Comparison of ENCODE assay signal across 8 cellular contexts in genomic region chr2:97664636-97664970, GRCh38. TPM values are rescaled to one million over a fixed set of nuclear protein-coding genes. Genes with fewer than 3 reads are reported as not detected.
DNase-seq lines count a peak whose midpoint lies in the region; ATAC-seq and TF ChIP-seq lines count a peak whose summit lies in the region.

No MANE protein-coding gene starts in this region.

- H3K4me3 ChIP-seq in CD8-positive, alpha-beta T cell (ENCODE audit: low read depth, low read length), result peak overlapping the region; percentile 86
- H3K4me3 ChIP-seq in KMS-11 (IDR thresholded peaks at IDR 0.05; ENCODE audit: insufficient read depth, low read depth, low read length), result peak overlapping the region; percentile 58
- H3K4me3 ChIP-seq in astrocyte of the cerebellum (ENCODE audit: low read depth, low read length), result peak overlapping the region; percentile 70
- peak overlapping the region; percentile 80 to 100 for H3K4me3 ChIP-seq in vagina

- ATAC-seq in CD8-positive, alpha-beta T cell, result no peak
- ATAC-seq in HG03097 (IDR thresholded peaks at IDR 0.05; ENCODE audit: low FRiP score, unreplicated experiment), result no peak
- no peak for ATAC-seq in HG03139 (IDR thresholded peaks at IDR 0.05; ENCODE audit: unreplicated experiment)

- H3K4me2 ChIP-seq in KMS-11, result peak overlapping the region; percentile 67

- intact Hi-C loops in CD8-positive, alpha-beta T cell (cut with DNase I, micrococcal nuclease), result loop anchor here (1.0 to 5.0 kb wide), 6 partner anchors 19 to 1673 kb away; partner anchors contain the start of genes EIF5B (in 1 of the 2), TXNDC9 (in 1 of the 2) and ZAP70 (in 1 of the 2)
- intact Hi-C loops in vagina (cut with DNase I), result no loop called here

- CTCF ChIA-PET in CD8-positive, alpha-beta T cell (lab: Charles Lee), result interaction anchor here (1.5 to 2.3 kb wide), 6 partner anchors 12 to 74 kb away, joined by 3 to 13 read pairs (median 6); partner anchors contain the start of gene COX5B

- no peak for TF ChIP-seq POLR2A in vagina (IDR thresholded peaks at IDR 0.05)

- H3K9me3 ChIP-seq in CD8-positive, alpha-beta T cell (ENCODE audit: low read length), result no peaks in the 10 kb centered on the region
- no peaks in the 10 kb centered on the region for H3K9me3 ChIP-seq in vagina

- H4K20me1 ChIP-seq in KMS-11 (ENCODE audit: insufficient read depth), result no peaks in the 10 kb centered on the region

- peaks cover 16% of the 10 kb centered on the region for H3K36me3 Mint-ChIP-seq in CD8-positive, alpha-beta T cell

- POLR2A ChIA-PET in CD8-positive, alpha-beta T cell (lab: Charles Lee), result interaction anchor here (0.5 to 7.5 kb wide), 6 partner anchors 16 to 1408 kb away, joined by 3 to 153 read pairs (median 5); partner anchors contain the start of genes COX5B and ZAP70

- H3K27ac Mint-ChIP-seq in CD8-positive, alpha-beta T cell, result peak overlapping the region; percentile 97

- H3K36me3 ChIP-seq in CD8-positive, alpha-beta T cell (ENCODE audit: insufficient read depth, low read length), result no peaks in the 10 kb centered on the region
- H3K36me3 ChIP-seq in KMS-11 (ENCODE audit: insufficient read depth) (no peaks in the 10 kb centered on the region), vagina (no peaks in the 10 kb centered on the region)

- TF ChIP-seq CTCF in CD8-positive, alpha-beta T cell (IDR thresholded peaks at IDR 0.05), result peak; percentile 37
- 0 out of 2 replicates have a peak, but pooled peaks have one; percentile 22 for TF ChIP-seq CTCF in KMS-11 (conservative IDR thresholded peaks at IDR 0.05; ENCODE audit: low read depth, low read length)
- TF ChIP-seq CTCF in astrocyte of the cerebellum (IDR thresholded peaks at IDR 0.05; ENCODE audit: low read depth, low read length, missing control alignments), result no peak
- no peak for TF ChIP-seq CTCF in vagina (IDR thresholded peaks at IDR 0.05)

- H3K27me3 Mint-ChIP-seq in CD8-positive, alpha-beta T cell (ENCODE audit: low read depth), result no peaks in the 10 kb centered on the region

- peak overlapping the region; percentile 91 for H3K4me3 Mint-ChIP-seq in CD8-positive, alpha-beta T cell

- H3K4me1 ChIP-seq in CD8-positive, alpha-beta T cell (ENCODE audit: insufficient read depth, low read length), result peaks cover 30% of the 10 kb centered on the region
- H3K4me1 ChIP-seq in KMS-11 (ENCODE audit: low read depth, poor library complexity, severe bottlenecking) (peaks cover 12% of the 10 kb centered on the region), vagina (peaks cover 42% of the 10 kb centered on the region)

- H3K4me1 Mint-ChIP-seq in CD8-positive, alpha-beta T cell (ENCODE audit: low read depth), result peaks cover 28% of the 10 kb centered on the region

- DNase-seq in CD8-positive, alpha-beta T cell, result no peak
- no peak for DNase-seq in astrocyte of the cerebellum (ENCODE audit: low read depth)
- peak; percentile 17 for DNase-seq in medulla oblongata (ENCODE audit: extremely low spot score)
- no peak for DNase-seq in vagina (ENCODE audit: extremely low spot score in 2 of 2)
- no peak for DNase-seq in central memory CD4-positive, alpha-beta T cell

- peak overlapping the region; percentile 77 for H2AFZ ChIP-seq in KMS-11 (ENCODE audit: low read depth)

- H3K27me3 ChIP-seq in CD8-positive, alpha-beta T cell (ENCODE audit: insufficient read depth, low read length), result no peaks in the 10 kb centered on the region
- H3K27me3 ChIP-seq in KMS-11 (ENCODE audit: insufficient read depth, low read depth) (no peaks in the 10 kb centered on the region), vagina (no peaks in the 10 kb centered on the region)

- H3K79me2 ChIP-seq in KMS-11 (ENCODE audit: insufficient read depth, low read depth), result peaks cover 26% of the 10 kb centered on the region; the same call in 1 of the 2 replicates

- in situ Hi-C loops in astrocyte of the cerebellum (cut with HindIII; ENCODE audit: low sequenced_read_pairs), result no loop called here

- H3K9me3 Mint-ChIP-seq in CD8-positive, alpha-beta T cell, result no peaks in the 10 kb centered on the region

- peak overlapping the region; percentile 99 for H3K9ac ChIP-seq in KMS-11

- peak overlapping the region; percentile 94 for H3K27ac ChIP-seq in CD8-positive, alpha-beta T cell (ENCODE audit: low read depth, low read length)
- peak overlapping the region; percentile 99 for H3K27ac ChIP-seq in KMS-11
- H3K27ac ChIP-seq in vagina, result peak overlapping the region; percentile 97

RNA-seq across cellular contexts. Expression of gene ACTR1B, which starts 0.8 kb away (rescaled TPM):
- 10 to 100 TPM; 81.9 to 82.1 TPM for total RNA-seq in CD8-positive, alpha-beta T cell
- 39.5 TPM for total RNA-seq in vagina

RNA-seq across cellular contexts. Expression of gene C2orf92, which starts 4.9 kb away (rescaled TPM):
- total RNA-seq in CD8-positive, alpha-beta T cell, result 1 to 10 TPM; 7.1 to 7.8 TPM
- total RNA-seq in vagina, result 11.0 TPM

RNA-seq across cellular contexts. Expression of gene COX5B, which starts 18.7 kb away (rescaled TPM):
- 100 to 1,000 TPM; 115 to 117 TPM for total RNA-seq in CD8-positive, alpha-beta T cell
- 481 TPM for total RNA-seq in vagina

RNA-seq across cellular contexts. Expression of gene ZAP70, which starts 48.8 kb away (rescaled TPM):
- 100 to 1,000 TPM; 487 to 512 TPM for total RNA-seq in CD8-positive, alpha-beta T cell
- 16.7 TPM for total RNA-seq in vagina

Comparison
In these comparisons a context has a peak if more than half of its experiments do, and no peak if none do; other contexts are left out.
1. CTCF ChIP-seq: peak in CD8-positive, alpha-beta T cell (single experiment) and KMS-11 (single experiment); none in astrocyte of the cerebellum (single experiment) and vagina (0 of 3).
2. Peak in every context shown above with its lines, with median percentiles within 50 percentile points of each other: H3K27ac ChIP-seq and H3K4me3 ChIP-seq.